ENCODE assay signal across 14 cellular contexts in genomic region chr5:136081192-136081591, GRCh38. TPM values are rescaled to one million over a fixed set of nuclear protein-coding genes. Genes with fewer than 3 reads are reported as not detected.
DNase-seq lines count a peak whose midpoint lies in the region; ATAC-seq, FAIRE-seq and TF ChIP-seq lines count a peak whose summit lies in the region.
"Had no signal": no experiment of that assay in that cellular context is flagged by ENCODE, and none has a peak within 500 bp of the region (broad histone marks: within the 10 kb centered on the region; RNA-seq: fewer than 3 reads in every experiment).

No MANE protein-coding gene starts in this region.

- intact Hi-C loops in kidney (cut with DNase I), result no loop called here
- intact Hi-C loops in aorta (cut with DNase I), result loop anchor here (5.0 to 10.0 kb wide), 3 partner anchors 51 to 194 kb away; partner anchors contain the start of gene SMAD5 (in 1 of the 2)

- peak overlapping the region; percentile 80; the same call in 1 of the 2 replicates for H2AFZ ChIP-seq in GM23338

- DNase-seq in GM23338 (ENCODE audit: low spot score) (no peak), adipocyte (ENCODE audit: low read depth) (no peak), kidney (no peak), aorta (no peak), DMS 273 (lab: John Stamatoyannopoulos, UW; ENCODE audit: unreplicated experiment) (no peak), ecto neural progenitor cell (ENCODE audit: low spot score) (no peak)
- no peak for DNase-seq in stimulated activated effector memory CD8-positive, alpha-beta T cell treated with anti-CD3 and anti-CD28 coated beads, Interleukin-12 subunit alpha, Interleukin-12 subunit beta, amount 100 ng/mL, for 72 hours (ENCODE audit: low spot score in 2 of 2)
- DNase-seq: islet precursor cell had no signal

- H3K4me1 ChIP-seq in GM23338 (ENCODE audit: insufficient read depth) (peaks cover 3% of the 10 kb centered on the region; the same call in 1 of the 2 replicates), adipocyte (ENCODE audit: control insufficient read depth, insufficient read depth, low read length) (peaks cover 12% of the 10 kb centered on the region), kidney (ENCODE audit: control insufficient read depth in 1 of 2, insufficient read depth in 1 of 2, low read depth in 1 of 2, low read length in 2 of 2) (peaks cover 4 to 11% of the 10 kb centered on the region in 2 donors), aorta (ENCODE audit: control insufficient read depth in 1 of 2, insufficient read depth in 2 of 2, low read length in 2 of 2) (no peaks in the 10 kb centered on the region)

- H3K36me3 Mint-ChIP-seq in GM23338 (ENCODE audit: low read depth), result no peaks in the 10 kb centered on the region
- peaks cover 9% of the 10 kb centered on the region for H3K36me3 Mint-ChIP-seq in stimulated activated effector memory CD8-positive, alpha-beta T cell treated with anti-CD3 and anti-CD28 coated beads, Interleukin-12 subunit alpha, Interleukin-12 subunit beta, amount 100 ng/mL, for 72 hours
- H3K36me3 Mint-ChIP-seq: T-cell had no signal

- no peak overlapping the region for H3K27ac Mint-ChIP-seq in GM23338
- no peak overlapping the region for H3K27ac Mint-ChIP-seq in stimulated activated effector memory CD8-positive, alpha-beta T cell treated with anti-CD3 and anti-CD28 coated beads, Interleukin-12 subunit alpha, Interleukin-12 subunit beta, amount 100 ng/mL, for 72 hours
- H3K27ac Mint-ChIP-seq: T-cell had no signal

- H3K9me3 ChIP-seq in adipocyte (ENCODE audit: control insufficient read depth, low read length) (no peaks in the 10 kb centered on the region), kidney (ENCODE audit: control insufficient read depth in 1 of 2, low read length in 2 of 2) (no peaks in the 10 kb centered on the region), aorta (ENCODE audit: control insufficient read depth, low read length) (no peaks in the 10 kb centered on the region)

- no peaks in the 10 kb centered on the region for H4K20me1 ChIP-seq in GM23338 (replicated peaks; ENCODE audit: insufficient read depth)

- H3F3A ChIP-seq in GM23338 (replicated peaks; ENCODE audit: low read depth), result no peaks in the 10 kb centered on the region

- no peaks in the 10 kb centered on the region; the same call in 1 of the 3 replicates for H3K4me1 Mint-ChIP-seq in GM23338
- H3K4me1 Mint-ChIP-seq in stimulated activated effector memory CD8-positive, alpha-beta T cell treated with anti-CD3 and anti-CD28 coated beads, Interleukin-12 subunit alpha, Interleukin-12 subunit beta, amount 100 ng/mL, for 72 hours, result peaks cover 13% of the 10 kb centered on the region

- 87 to 89% methylated on average over 2 of the region's 2 CpGs for WGBS in aorta, 2 donors

- H3K36me3 ChIP-seq in GM23338 (ENCODE audit: insufficient read depth), result no peaks in the 10 kb centered on the region
- no peaks in the 10 kb centered on the region for H3K36me3 ChIP-seq in adipocyte (ENCODE audit: control insufficient read depth, insufficient read depth, low read length, severe bottlenecking)
- no peaks in the 10 kb centered on the region for H3K36me3 ChIP-seq in kidney (ENCODE audit: control insufficient read depth in 1 of 2, insufficient read depth in 2 of 2, low read length in 2 of 2)
- H3K36me3 ChIP-seq in aorta (ENCODE audit: control insufficient read depth in 1 of 2, insufficient read depth in 2 of 2, low read length in 1 of 2), result no peaks in the 10 kb centered on the region

- peak overlapping the region; percentile 86 for H3K4me3 Mint-ChIP-seq in GM23338
- peak overlapping the region; percentile 65 for H3K4me3 Mint-ChIP-seq in stimulated activated effector memory CD8-positive, alpha-beta T cell treated with anti-CD3 and anti-CD28 coated beads, Interleukin-12 subunit alpha, Interleukin-12 subunit beta, amount 100 ng/mL, for 72 hours

- ATAC-seq in GM23338 (no peak), aorta (ENCODE audit: low FRiP score) (no peak), GM21529 (IDR thresholded peaks at IDR 0.05; ENCODE audit: unreplicated experiment) (no peak)
- no peak for ATAC-seq in stimulated activated effector memory CD8-positive, alpha-beta T cell treated with anti-CD3 and anti-CD28 coated beads, Interleukin-12 subunit alpha, Interleukin-12 subunit beta, amount 100 ng/mL, for 72 hours

- H3K27ac ChIP-seq in GM23338 (ENCODE audit: low read depth), result no peak overlapping the region
- peak overlapping the region; percentile 84 to 86 for H3K27ac ChIP-seq in kidney (ENCODE audit: low read depth in 2 of 2, low read length in 2 of 2)
- no peak overlapping the region for H3K27ac ChIP-seq in aorta (ENCODE audit: low read depth in 1 of 2, low read length in 2 of 2)
- H3K27ac ChIP-seq: epithelial cell of prostate had no signal

- H3K27me3 ChIP-seq in GM23338 (ENCODE audit: insufficient read depth) (peaks cover 9% of the 10 kb centered on the region; the same call in 1 of the 2 replicates), adipocyte (replicated peaks; ENCODE audit: control insufficient read depth, insufficient read depth, low read length) (no peaks in the 10 kb centered on the region), aorta (ENCODE audit: control insufficient read depth in 1 of 2, insufficient read depth in 2 of 2, low read length in 1 of 2) (no peaks in the 10 kb centered on the region)

- peak overlapping the region; percentile 91 for H3K4me2 ChIP-seq in GM23338

- H3K9me3 Mint-ChIP-seq in GM23338, result peaks cover 4% of the 10 kb centered on the region; the same call in 1 of the 3 replicates
- H3K9me3 Mint-ChIP-seq in stimulated activated effector memory CD8-positive, alpha-beta T cell treated with anti-CD3 and anti-CD28 coated beads, Interleukin-12 subunit alpha, Interleukin-12 subunit beta, amount 100 ng/mL, for 72 hours, result no peaks in the 10 kb centered on the region
- H3K9me3 Mint-ChIP-seq: T-cell had no signal

- H3K27me3 Mint-ChIP-seq in GM23338 (ENCODE audit: insufficient read depth, low read depth, poor library complexity), result peaks cover 12% of the 10 kb centered on the region

- H3K4me3 ChIP-seq in GM23338 (peak overlapping the region; percentile 81), adipocyte (ENCODE audit: low read length) (peak overlapping the region; percentile 80), kidney (ENCODE audit: low read length in 2 of 2) (peak overlapping the region; percentile 34 to 57), aorta (ENCODE audit: low read length in 2 of 2) (no peak overlapping the region)

- FAIRE-seq in kidney (lab: Jason Lieb, UNC), result no peak
- FAIRE-seq: D721Med, urothelium cell line had no signal

- H3K9me2 ChIP-seq in GM23338 (ENCODE audit: insufficient read depth), result no peaks in the 10 kb centered on the region

- H3K79me2 ChIP-seq in GM23338 (replicated peaks; ENCODE audit: insufficient read depth), result no peaks in the 10 kb centered on the region

- H3K9ac ChIP-seq in adipocyte (ENCODE audit: low read length) (peak overlapping the region; percentile 79), kidney (ENCODE audit: low read length in 2 of 2) (peak overlapping the region in 1 of 2 donors; percentile 74)

- TF ChIP-seq CTCF in GM23338 (conservative IDR thresholded peaks at IDR 0.05; ENCODE audit: low read depth in 2 of 2) (no peak), kidney (IDR thresholded peaks at IDR 0.05; ENCODE audit: borderline replicate concordance, extremely low read depth, insufficient read depth) (no peak)

TF ChIP-seq in GM23338, 12 proteins besides CTCF, POLR2A, EP300 and RAD21 (continues in another document):
- no peak for TF ChIP-seq CREB1 (CRISPR knock-in tag; IDR thresholded peaks at IDR 0.05; ENCODE audit: low read depth)
- TF ChIP-seq ZNF114 (CRISPR knock-in tag; IDR thresholded peaks at IDR 0.05), result no peak
- no peak for TF ChIP-seq REST (IDR thresholded peaks at IDR 0.05; ENCODE audit: unreplicated experiment)
- TF ChIP-seq EZH2phosphoT487 (IDR thresholded peaks at IDR 0.05; ENCODE audit: unreplicated experiment), result no peak
- no peak for TF ChIP-seq EZH2 (IDR thresholded peaks at IDR 0.05; ENCODE audit: low read depth, unreplicated experiment)
- no peak for TF ChIP-seq JUNB (IDR thresholded peaks at IDR 0.05; ENCODE audit: unreplicated experiment)
- TF ChIP-seq ZNF331 (CRISPR knock-in tag; IDR thresholded peaks at IDR 0.05; ENCODE audit: low read depth), result no peak

RNA-seq across cellular contexts. Expression of gene SMAD5, which starts 51.5 kb away (rescaled TPM):
- 52.5 and 56.6 TPM in 2 replicates for total RNA-seq in GM23338 (2014; rRNA removed; shearing (Covaris generic))
- 31.2 and 37.5 TPM in 2 replicates for polyA plus RNA-seq in GM23338 (2016; fragmentation: Nextera tagmentation; extraction: Ambion mirVana)
- total RNA-seq in kidney, result 67.7 TPM
- polyA plus RNA-seq in kidney (ENCODE audit: insufficient read depth, low read depth, low replicate concordance), result 9.9 TPM
- total RNA-seq in aorta, result 10 to 100 TPM; 85.2 to 85.8 TPM
- 10 to 100 TPM; 11.3 to 11.9 TPM for polyA plus RNA-seq in aorta

RNA-seq across cellular contexts. Expression of gene TGFBI, which starts 52.4 kb away (rescaled TPM):
- 8.2 and 8.9 TPM in 2 replicates for total RNA-seq in GM23338 (2014; rRNA removed; shearing (Covaris generic))
- polyA plus RNA-seq in GM23338 (2016; fragmentation: Nextera tagmentation; extraction: Ambion mirVana) (8.0 and 9.4 TPM in 2 replicates), kidney (ENCODE audit: insufficient read depth, low read depth, low replicate concordance) (36.4 TPM), aorta (10 to 100 TPM; 83.3 to 92.4 TPM)
- total RNA-seq in kidney (78.5 TPM), aorta (100 to 1,000 TPM; 322 to 335 TPM)
- total RNA-seq: activated CD8-positive, alpha-beta T cell treated with anti-CD3 and anti-CD28 coated beads, Interleukin-2, amount 10 ng/mL, durations not matched to agents 7 days and 5 days had no signal

Comparison
In these comparisons a context has a peak if more than half of its experiments do, and no peak if none do; other contexts are left out.
1. H3K27ac ChIP-seq: peak in kidney (2 of 2); none in GM23338 (single experiment) and aorta (0 of 2).
2. H3K4me3 ChIP-seq: peak in GM23338 (single experiment), adipocyte (single experiment) and kidney (2 of 2); none in aorta (0 of 2).